In the genomic region with DNA sequence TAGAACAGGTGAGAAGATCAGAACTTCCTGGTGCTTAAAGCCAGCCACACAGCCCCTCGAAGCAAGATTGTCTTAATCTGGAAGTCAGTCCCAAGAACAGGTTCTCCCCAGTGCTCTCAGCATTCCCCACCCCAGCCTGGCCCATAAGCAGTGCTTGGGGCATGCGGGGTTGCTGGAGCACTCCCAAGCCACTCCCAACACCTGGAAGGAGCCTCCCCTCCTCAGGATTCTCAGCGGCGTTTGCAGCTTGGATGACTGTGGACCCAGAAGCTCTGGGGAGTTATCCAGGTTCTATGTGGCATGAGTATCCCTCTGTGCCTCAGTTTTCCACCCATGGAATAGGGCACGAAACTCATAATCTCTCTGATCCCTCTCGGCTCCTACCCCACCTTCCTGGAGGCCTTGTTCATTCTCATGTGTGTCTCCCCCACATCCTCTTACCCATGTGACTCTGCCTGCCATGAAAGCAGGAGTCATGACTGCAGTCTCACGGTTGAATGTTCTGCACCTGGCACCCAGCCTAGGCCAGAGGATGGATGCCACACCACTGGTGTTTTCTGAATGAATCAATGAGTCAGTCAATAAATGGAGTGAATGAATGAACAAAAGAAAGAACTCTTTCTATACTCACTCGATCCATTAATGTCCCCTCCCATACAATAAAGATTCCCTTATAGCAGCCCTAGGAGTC, we compare ENCODE assay signal across 10 cellular contexts. TPM values are rescaled to one million over a fixed set of nuclear protein-coding genes. Genes with fewer than 3 reads are reported as not detected.
DNase-seq lines count a peak whose midpoint lies in the region; TF ChIP-seq lines count a peak whose summit lies in the region.
"Had no signal": no experiment of that assay in that cellular context is flagged by ENCODE, and none has a peak within 500 bp of the region (broad histone marks: within the 10 kb centered on the region; RNA-seq: fewer than 3 reads in every experiment).

No MANE protein-coding gene starts in this region.

- peak overlapping the region; percentile 100 for H3K27ac ChIP-seq in RWPE1

- POLR2A ChIA-PET in RWPE1 (lab: Yijun Ruan, JAX; ENCODE audit: low non-redundant PET): no interaction called here

- intact Hi-C loops in posterior vena cava (cut with DNase I): no loop called here

- DNase-seq in COLO668 (lab: John Stamatoyannopoulos, UW; ENCODE audit: unreplicated experiment) (peak; percentile 39), RWPE1 (ENCODE audit: low spot score) (no peak), fibroblast of pulmonary artery (ENCODE audit: low read depth) (peak; percentile 52), posterior vena cava (ENCODE audit: low spot score) (peak; percentile 74), NCI-H2107 treated with DMSO at 0.1 percent for 48 hours (lab: John Stamatoyannopoulos, UW; ENCODE audit: unreplicated experiment) (no peak), DMS153 (lab: John Stamatoyannopoulos, UW) (no peak), dedifferentiated amniotic fluid mesenchymal stem cell (ENCODE audit: extremely low spot score) (no peak)
- DNase-seq in activated CD8-positive, alpha-beta memory T cell treated with anti-CD3 and anti-CD28 coated beads for 24 hours: no peak
- DNase-seq: RPMI8226; stimulated activated CD8-positive, alpha-beta memory T cell treated with anti-CD3 and anti-CD28 coated beads, Interleukin-4, amount 100 ng/mL, for 48 hours had no signal

- H3K4me3 ChIP-seq in fibroblast of pulmonary artery (replicated peaks; ENCODE audit: low read depth, low read length): no peak overlapping the region

- CTCF ChIA-PET in RWPE1 (lab: Yijun Ruan, JAX): no interaction called here

- TF ChIP-seq CTCF in RWPE1 (conservative IDR thresholded peaks at IDR 0.05; ENCODE audit: low read depth) (no peak), fibroblast of pulmonary artery (IDR thresholded peaks at IDR 0.05; ENCODE audit: low read length, missing control alignments) (no peak)

RNA-seq across cellular contexts. Expression of a gene that starts 33.4 kb away (rescaled TPM):
- not detected for total RNA-seq in posterior vena cava

Comparison
In these comparisons a context has a peak if more than half of its experiments do, and no peak if none do; other contexts are left out.
1. DNase-seq: peak in COLO668 (single experiment), fibroblast of pulmonary artery (single experiment) and posterior vena cava (single experiment); none in RWPE1 (single experiment), NCI-H2107 treated with DMSO at 0.1 percent for 48 hours (single experiment), DMS153 (single experiment), dedifferentiated amniotic fluid mesenchymal stem cell (single experiment) and activated CD8-positive, alpha-beta memory T cell treated with anti-CD3 and anti-CD28 coated beads for 24 hours (single experiment).